Comparison of ENCODE assay signal across 1 cellular context in genomic region chr6:42572523-42572922, GRCh38.
TF ChIP-seq lines count a peak whose summit lies in the region.

No MANE protein-coding gene starts in this region.

TF ChIP-seq in WTC11, 78 proteins besides CTCF, POLR2A, EP300 and RAD21 (continued from another document):
- TF ChIP-seq AFF4 (CRISPR knock-in tag; IDR thresholded peaks at IDR 0.05; ENCODE audit: borderline replicate concordance): no peak
- TF ChIP-seq USF2 (CRISPR knock-in tag; IDR thresholded peaks at IDR 0.05): no peak
TF ChIP-seq in WTC11: peak in this region for 0.
